Comparison of ENCODE assay signal across 31 cellular contexts in genomic region chr19:28044477-28044876, GRCh38.
"Had no signal": no experiment of that assay in that cellular context is flagged by ENCODE, and none has a peak within 500 bp of the region (broad histone marks: within the 10 kb centered on the region; RNA-seq: fewer than 3 reads in every experiment).

No MANE protein-coding gene starts in this region.

- H3K27me3 ChIP-seq: adrenal gland, ascending aorta, body of pancreas, brain microvascular endothelial cell, breast epithelium, cardiac muscle cell had no signal

- DNase-seq: activated effector memory CD4-positive, alpha-beta T cell treated with anti-CD3 and anti-CD28 coated beads, Interleukin-2, amount 50 U/mL, for 16 hours; activated effector memory CD4-positive, alpha-beta T cell treated with Interleukin-2 at 50 U/mL for 16 hours; activated gamma-delta T cell; activated gamma-delta T cell treated with Interleukin-2 at 50 U/mL for 16 hours; activated naive CD4-positive, alpha-beta T cell; activated naive CD4-positive, alpha-beta T cell treated with anti-CD3 and anti-CD28 coated beads for 36 hours; activated naive CD4-positive, alpha-beta T cell treated with anti-CD3 and anti-CD28 coated beads, Interleukin-2, amount 10 ng/mL, durations not matched to agents 7 days and 5 days; activated naive CD4-positive, alpha-beta T cell treated with anti-CD3 and anti-CD28 coated beads, Interleukin-2, amount 50 U/mL, for 16 hours; activated naive CD4-positive, alpha-beta T cell treated with Interleukin-2 at 50 U/mL for 16 hours; activated naive CD8-positive, alpha-beta T cell treated with anti-CD3 and anti-CD28 coated beads for 36 hours; activated naive CD8-positive, alpha-beta T cell treated with anti-CD3 and anti-CD28 coated beads, Interleukin-2, amount 10 ng/mL, durations not matched to agents 7 days and 5 days; activated naive CD8-positive, alpha-beta T cell treated with anti-CD3 and anti-CD28 coated beads, Interleukin-2, amount 50 U/mL, for 24 hours; activated T-cell treated with anti-CD3 and anti-CD28 coated beads for 4 hours; activated T-cell treated with anti-CD3 and anti-CD28 coated beads, Interleukin-2, amount 50 U/mL, for 1 hour; activated T-cell treated with anti-CD3 and anti-CD28 coated beads, Interleukin-2, amount 50 U/mL, for 24 hours; activated T-cell treated with anti-CD3 and anti-CD28 coated beads, Interleukin-2, amount 50 U/mL, for 4 hours; activated T-cell treated with anti-CD3 and anti-CD28 coated beads, Interleukin-2, amount 50 U/mL, for 48 hours; activated T-cell treated with anti-CD3 and anti-CD28 coated beads, Interleukin-2, amount 50 U/mL, for 72 hours; adrenal gland; amniotic stem cell; amygdala; anterior cingulate cortex; aorta; body of pancreas; brain microvascular endothelial cell; caudate nucleus; central memory CD4-positive, alpha-beta T cell; cerebellar nuclear complex had no signal

- H3K27ac ChIP-seq: adrenal gland, ascending aorta, body of pancreas, brain microvascular endothelial cell, breast epithelium, cardiac muscle cell had no signal

- H3K4me3 ChIP-seq: adrenal gland, ascending aorta, body of pancreas, breast epithelium, cardiac muscle cell had no signal

- H3K36me3 ChIP-seq: adrenal gland, ascending aorta, brain microvascular endothelial cell, breast epithelium, cardiac muscle cell had no signal

- H3K4me1 ChIP-seq: adrenal gland, ascending aorta, body of pancreas, breast epithelium had no signal

- H3K9me3 ChIP-seq: adrenal gland, ascending aorta, body of pancreas had no signal
